In genomic region chr1:44819594-44820327, GRCh38 we compare ENCODE assay signal across 1 cellular context.
TF ChIP-seq lines count a peak whose summit lies in the region.

No MANE protein-coding gene starts in this region.

TF ChIP-seq in SK-N-SH treated with all-trans-retinoic acid at 6 μM for 48 hours, 23 proteins besides CTCF, POLR2A, EP300 and RAD21 (continued from another document):
- peak; percentile 92 for TF ChIP-seq PATZ1 (CRISPR knock-in tag; IDR thresholded peaks at IDR 0.05; ENCODE audit: borderline replicate concordance)
- no peak; the same call in 1 of the 2 replicates for TF ChIP-seq CSRNP3 (CRISPR knock-in tag; IDR thresholded peaks at IDR 0.05)
